25 cellular contexts compared by ENCODE assay signal in the genomic region with DNA sequence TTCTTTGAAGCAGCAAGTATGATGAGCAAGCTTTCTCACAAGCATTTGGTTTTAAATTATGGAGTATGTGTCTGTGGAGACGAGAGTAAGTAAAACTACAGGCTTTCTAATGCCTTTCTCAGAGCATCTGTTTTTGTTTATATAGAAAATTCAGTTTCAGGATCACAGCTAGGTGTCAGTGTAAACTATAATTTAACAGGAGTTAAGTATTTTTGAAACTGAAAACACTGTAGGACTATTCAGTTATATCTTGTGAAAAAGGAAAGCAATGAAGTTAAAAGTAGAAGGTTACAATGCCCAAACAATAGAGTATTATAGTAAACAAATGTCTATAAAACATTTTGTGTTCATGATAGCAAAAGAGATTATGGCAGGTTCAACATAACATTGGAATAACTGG.
DNase-seq lines count a peak whose midpoint lies in the region; ATAC-seq and TF ChIP-seq lines count a peak whose summit lies in the region.
"Had no signal": no experiment of that assay in that cellular context is flagged by ENCODE, and none has a peak within 500 bp of the region (broad histone marks: within the 10 kb centered on the region; RNA-seq: fewer than 3 reads in every experiment).

No MANE protein-coding gene starts in this region.

- ATAC-seq in PC-3, result no peak
- ATAC-seq: CD8-positive, alpha-beta T cell; GM23338; left ventricle myocardium superior; mucosa of descending colon; stimulated activated naive B cell treated with anti-CD40 and anti-IgM and Interleukin-4, amounts not matched to agents 10 μg/mL and 1 μg/mL and 100 μg/mL, for 72 hours had no signal

- no peak for DNase-seq in activated CD4-positive, alpha-beta T cell treated with anti-CD3 and anti-CD28 coated beads, Interleukin-2, amount 10 ng/mL, durations not matched to agents 24 days and 14 days
- no peak for DNase-seq in activated CD4-positive, alpha-beta T cell treated with anti-CD3 and anti-CD28 coated beads for 1 hour
- DNase-seq in HFFc6 (no peak), PC-3 (no peak), renal cortical epithelial cell (ENCODE audit: low read depth) (peak; percentile 4), immature natural killer cell (no peak), NCI-H187 treated with DMSO at 0.1 percent for 48 hours (lab: John Stamatoyannopoulos, UW) (no peak)
- DNase-seq in stimulated activated CD4-positive, alpha-beta T cell treated with anti-CD3 and anti-CD28 coated beads, Interleukin-4, amount 100 ng/mL, for 4 hours, result no peak
- DNase-seq: activated CD4-positive, CD25-positive, alpha-beta regulatory T cell; activated naive CD8-positive, alpha-beta T cell treated with anti-CD3 and anti-CD28 coated beads, Interleukin-2, amount 10 ng/mL, durations not matched to agents 7 days and 5 days; activated T-cell treated with anti-CD3 and anti-CD28 coated beads, Interleukin-2, amount 50 U/mL, for 48 hours; CD8-positive, alpha-beta T cell; DMS79; dorsolateral prefrontal cortex; left ventricle myocardium superior; MG63; mucosa of descending colon; SIG-M5; stimulated activated CD4-positive, alpha-beta T cell treated with anti-CD3 and anti-CD28 coated beads, Interleukin-15, amount 100 ng/mL, for 24 hours; stimulated activated naive B cell treated with anti-CD40 and anti-IgM and Interleukin-4, amounts not matched to agents 10 μg/mL and 1 μg/mL and 100 μg/mL, for 72 hours; trophoblast cell had no signal

- POLR2A ChIA-PET in PC-3 (lab: Charles Lee; ENCODE audit: unreplicated experiment), result no interaction called here

- H3K27me3 Mint-ChIP-seq in activated CD4-positive, alpha-beta T cell treated with anti-CD3 and anti-CD28 coated beads, Interleukin-2, amount 10 ng/mL, durations not matched to agents 24 days and 14 days, result no peaks in the 10 kb centered on the region
- H3K27me3 Mint-ChIP-seq in HFFc6 (ENCODE audit: insufficient read depth) (no peaks in the 10 kb centered on the region), immature natural killer cell (ENCODE audit: low read depth in 3 of 3) (no peaks in the 10 kb centered on the region)
- H3K27me3 Mint-ChIP-seq: activated naive CD8-positive, alpha-beta T cell treated with anti-CD3 and anti-CD28 coated beads, Interleukin-2, amount 10 ng/mL, durations not matched to agents 7 days and 5 days; stimulated activated naive B cell treated with anti-CD40 and anti-IgM and Interleukin-4, amounts not matched to agents 10 μg/mL and 1 μg/mL and 100 μg/mL, for 72 hours had no signal

- H3K4me3 Mint-ChIP-seq in activated CD4-positive, alpha-beta T cell treated with anti-CD3 and anti-CD28 coated beads, Interleukin-2, amount 10 ng/mL, durations not matched to agents 24 days and 14 days, result no peak overlapping the region
- no peak overlapping the region for H3K4me3 Mint-ChIP-seq in HFFc6
- H3K4me3 Mint-ChIP-seq in immature natural killer cell, result no peak overlapping the region
- H3K4me3 Mint-ChIP-seq: activated naive CD8-positive, alpha-beta T cell treated with anti-CD3 and anti-CD28 coated beads, Interleukin-2, amount 10 ng/mL, durations not matched to agents 7 days and 5 days; CD8-positive, alpha-beta T cell; GM23338; stimulated activated naive B cell treated with anti-CD40 and anti-IgM and Interleukin-4, amounts not matched to agents 10 μg/mL and 1 μg/mL and 100 μg/mL, for 72 hours; T-helper 2 cell treated with Interferon-gamma antibody and Interleukin-4, amounts not matched to agents 5 μg/mL and 100 μg/mL, for 36 hours had no signal

- CTCF ChIA-PET in PC-3 (lab: Charles Lee), result interaction anchor here (0.7 kb wide), 1 partner anchor 9 kb away, joined by 4 read pairs; no protein-coding TSS in a partner anchor

- BruUV-seq in PC-3 (replicated peaks; lab: Mats Ljungman, UMichigan), result no TSS peak

- H3F3A ChIP-seq in PC-3 (ENCODE audit: low read length, unreplicated experiment), result no peaks in the 10 kb centered on the region

- peaks cover 17% of the 10 kb centered on the region for H3K4me1 Mint-ChIP-seq in activated CD4-positive, alpha-beta T cell treated with anti-CD3 and anti-CD28 coated beads, Interleukin-2, amount 10 ng/mL, durations not matched to agents 24 days and 14 days
- H3K4me1 Mint-ChIP-seq in HFFc6 (ENCODE audit: low read depth), result no peaks in the 10 kb centered on the region
- no peaks in the 10 kb centered on the region for H3K4me1 Mint-ChIP-seq in immature natural killer cell
- H3K4me1 Mint-ChIP-seq: GM23338; stimulated activated naive B cell treated with anti-CD40 and anti-IgM and Interleukin-4, amounts not matched to agents 10 μg/mL and 1 μg/mL and 100 μg/mL, for 72 hours had no signal

- H3K4me3 ChIP-seq in PC-3 (ENCODE audit: low read length), result no peak overlapping the region
- H3K4me3 ChIP-seq: cardiac muscle cell, dorsolateral prefrontal cortex, GM23338, MG63, mucosa of descending colon, right atrium auricular region had no signal

- H3K27ac Mint-ChIP-seq in activated CD4-positive, alpha-beta T cell treated with anti-CD3 and anti-CD28 coated beads, Interleukin-2, amount 10 ng/mL, durations not matched to agents 24 days and 14 days, result peak overlapping the region; percentile 11
- H3K27ac Mint-ChIP-seq in HFFc6 (no peak overlapping the region), immature natural killer cell (peak overlapping the region in 1 of 6 donors; percentile 3)
- H3K27ac Mint-ChIP-seq: activated naive CD8-positive, alpha-beta T cell treated with anti-CD3 and anti-CD28 coated beads, Interleukin-2, amount 10 ng/mL, durations not matched to agents 7 days and 5 days; CD8-positive, alpha-beta T cell; GM23338; stimulated activated naive B cell treated with anti-CD40 and anti-IgM and Interleukin-4, amounts not matched to agents 10 μg/mL and 1 μg/mL and 100 μg/mL, for 72 hours; T-helper 2 cell treated with Interferon-gamma antibody and Interleukin-4, amounts not matched to agents 5 μg/mL and 100 μg/mL, for 36 hours had no signal

- intact Hi-C loops in activated CD4-positive, alpha-beta T cell treated with anti-CD3 and anti-CD28 coated beads, Interleukin-2, amount 10 ng/mL, durations not matched to agents 24 days and 14 days (cut with micrococcal nuclease), result loop anchor here (10.0 kb wide), 2 partner anchors 309 to 361 kb away; partner anchors contain the start of gene PLGRKT
- intact Hi-C loops in PC-3 (cut with micrococcal nuclease), result no loop called here

- no peaks in the 10 kb centered on the region for H3K79me2 ChIP-seq in PC-3 (ENCODE audit: low read length)

- H3K36me3 Mint-ChIP-seq in activated CD4-positive, alpha-beta T cell treated with anti-CD3 and anti-CD28 coated beads, Interleukin-2, amount 10 ng/mL, durations not matched to agents 24 days and 14 days (ENCODE audit: low read depth), result peaks cover 55% of the 10 kb centered on the region
- peaks cover 12% of the 10 kb centered on the region; the same call in 1 of the 2 replicates for H3K36me3 Mint-ChIP-seq in HFFc6 (ENCODE audit: low read depth)
- peaks cover 21 to 48% (median 30%) of the 10 kb centered on the region in 3 donors for H3K36me3 Mint-ChIP-seq in immature natural killer cell

- no peak overlapping the region for H3K4me2 ChIP-seq in PC-3 (ENCODE audit: low read length)
- H3K4me2 ChIP-seq: GM23338 had no signal

- no peaks in the 10 kb centered on the region for H3K9me2 ChIP-seq in PC-3 (replicated peaks; ENCODE audit: low read length)

- no peaks in the 10 kb centered on the region for H3K9me3 Mint-ChIP-seq in activated CD4-positive, alpha-beta T cell treated with anti-CD3 and anti-CD28 coated beads, Interleukin-2, amount 10 ng/mL, durations not matched to agents 24 days and 14 days
- H3K9me3 Mint-ChIP-seq in HFFc6 (no peaks in the 10 kb centered on the region), immature natural killer cell (no peaks in the 10 kb centered on the region)
- H3K9me3 Mint-ChIP-seq: activated naive CD8-positive, alpha-beta T cell treated with anti-CD3 and anti-CD28 coated beads, Interleukin-2, amount 10 ng/mL, durations not matched to agents 7 days and 5 days; CD8-positive, alpha-beta T cell; GM23338; stimulated activated naive B cell treated with anti-CD40 and anti-IgM and Interleukin-4, amounts not matched to agents 10 μg/mL and 1 μg/mL and 100 μg/mL, for 72 hours; T-helper 2 cell treated with Interferon-gamma antibody and Interleukin-4, amounts not matched to agents 5 μg/mL and 100 μg/mL, for 36 hours had no signal

- no peaks in the 10 kb centered on the region for H3K4me1 ChIP-seq in PC-3 (ENCODE audit: insufficient read depth, low read length)
- H3K4me1 ChIP-seq: right atrium auricular region had no signal

- H4K20me1 ChIP-seq in PC-3 (ENCODE audit: low read length), result no peaks in the 10 kb centered on the region

- no peaks in the 10 kb centered on the region for H3K27me3 ChIP-seq in PC-3 (ENCODE audit: low read length)
- H3K27me3 ChIP-seq: cardiac muscle cell, dorsolateral prefrontal cortex, MG63, right atrium auricular region had no signal

- no peak overlapping the region for H2AFZ ChIP-seq in PC-3 (ENCODE audit: low read length)
- H2AFZ ChIP-seq: GM23338 had no signal

- H3K36me3 ChIP-seq in PC-3 (ENCODE audit: low read depth, low read length), result peaks cover 18% of the 10 kb centered on the region
- H3K36me3 ChIP-seq: MG63 had no signal

- no peaks in the 10 kb centered on the region for H3K9me3 ChIP-seq in PC-3 (ENCODE audit: low read length)
- H3K9me3 ChIP-seq: MG63, mucosa of descending colon, right atrium auricular region had no signal

- TF ChIP-seq CTCF in HFFc6 (IDR thresholded peaks at IDR 0.05) (0 out of 2 replicates have a peak, but pooled peaks have one; percentile 34), PC-3 (conservative IDR thresholded peaks at IDR 0.05; ENCODE audit: low read depth, low read length) (peak; percentile 13; the same call in 1 of the 2 replicates)

- H3K27ac ChIP-seq in PC-3 (ENCODE audit: low read length), result no peak overlapping the region
- H3K27ac ChIP-seq: cardiac muscle cell, dorsolateral prefrontal cortex, right atrium auricular region had no signal

- H3K9ac ChIP-seq in PC-3 (ENCODE audit: low read length), result no peak overlapping the region
